Comparison of ENCODE assay signal across 28 cellular contexts in genomic region chr1:82807563-82807962, GRCh38.
"Had no signal": no experiment of that assay in that cellular context is flagged by ENCODE, and none has a peak within 500 bp of the region (broad histone marks: within the 10 kb centered on the region; RNA-seq: fewer than 3 reads in every experiment).

No MANE protein-coding gene starts in this region.

- H3K9me3 ChIP-seq: stomach, suprapubic skin, testis, thoracic aorta, thyroid gland, tibial artery, tibial nerve, transverse colon, upper lobe of left lung, upper lobe of right lung, uterus, vagina had no signal

- H3K4me3 Mint-ChIP-seq: stimulated activated effector memory CD8-positive, alpha-beta T cell treated with anti-CD3 and anti-CD28 coated beads, Interleukin-12 subunit alpha, Interleukin-12 subunit beta, amount 100 ng/mL, for 72 hours; stimulated activated memory B cell treated with anti-CD40 and anti-IgM and Interleukin-4, amounts not matched to agents 10 μg/mL and 1 μg/mL and 100 μg/mL, for 72 hours; stimulated activated naive B cell treated with anti-CD40 and anti-IgM and Interleukin-4, amounts not matched to agents 10 μg/mL and 1 μg/mL and 100 μg/mL, for 72 hours; stimulated activated naive CD8-positive, alpha-beta T cell treated with anti-CD3 and anti-CD28 coated beads, Interleukin-15, amount 100 ng/mL, for 72 hours; stimulated activated naive CD8-positive, alpha-beta T cell treated with anti-CD3 and anti-CD28 coated beads, Interleukin-15, Interleukin-2, amounts not matched to agents 100 ng/mL and 50 ng/mL, for 24 hours; type B pancreatic cell had no signal

- H3K9me3 Mint-ChIP-seq: stimulated activated memory B cell treated with anti-CD40 and anti-IgM and Interleukin-4, amounts not matched to agents 10 μg/mL and 1 μg/mL and 100 μg/mL, for 72 hours; stimulated activated naive B cell treated with anti-CD40 and anti-IgM and Interleukin-4, amounts not matched to agents 10 μg/mL and 1 μg/mL and 100 μg/mL, for 72 hours; stimulated activated naive CD8-positive, alpha-beta T cell treated with anti-CD3 and anti-CD28 coated beads, Interleukin-15, amount 100 ng/mL, for 72 hours; stimulated activated naive CD8-positive, alpha-beta T cell treated with anti-CD3 and anti-CD28 coated beads, Interleukin-15, Interleukin-2, amounts not matched to agents 100 ng/mL and 50 ng/mL, for 24 hours; type B pancreatic cell had no signal

- H3K4me1 ChIP-seq: stomach, suprapubic skin, testis, thyroid gland, tibial artery, tibial nerve, transverse colon, upper lobe of left lung, upper lobe of right lung, uterus, vagina had no signal

- H3K4me3 ChIP-seq: stomach, suprapubic skin, testis, thoracic aorta, thyroid gland, tibial artery, tibial nerve, transverse colon, upper lobe of left lung, upper lobe of right lung, uterus, vagina had no signal

- H3K27ac ChIP-seq: stomach, suprapubic skin, testis, thoracic aorta, thyroid gland, tibial artery, tibial nerve, transverse colon, upper lobe of left lung, upper lobe of right lung, uterus, vagina had no signal

- H3K36me3 Mint-ChIP-seq: stimulated activated effector memory CD8-positive, alpha-beta T cell treated with anti-CD3 and anti-CD28 coated beads, Interleukin-12 subunit alpha, Interleukin-12 subunit beta, amount 100 ng/mL, for 72 hours; stimulated activated memory B cell treated with anti-CD40 and anti-IgM and Interleukin-4, amounts not matched to agents 10 μg/mL and 1 μg/mL and 100 μg/mL, for 72 hours; stimulated activated naive B cell treated with anti-CD40 and anti-IgM and Interleukin-4, amounts not matched to agents 10 μg/mL and 1 μg/mL and 100 μg/mL, for 72 hours; type B pancreatic cell had no signal

- H3K27ac Mint-ChIP-seq: stimulated activated effector memory CD8-positive, alpha-beta T cell treated with anti-CD3 and anti-CD28 coated beads, Interleukin-12 subunit alpha, Interleukin-12 subunit beta, amount 100 ng/mL, for 72 hours; stimulated activated memory B cell treated with anti-CD40 and anti-IgM and Interleukin-4, amounts not matched to agents 10 μg/mL and 1 μg/mL and 100 μg/mL, for 72 hours; stimulated activated naive B cell treated with anti-CD40 and anti-IgM and Interleukin-4, amounts not matched to agents 10 μg/mL and 1 μg/mL and 100 μg/mL, for 72 hours; stimulated activated naive CD8-positive, alpha-beta T cell treated with anti-CD3 and anti-CD28 coated beads, Interleukin-15, amount 100 ng/mL, for 72 hours; stimulated activated naive CD8-positive, alpha-beta T cell treated with anti-CD3 and anti-CD28 coated beads, Interleukin-15, Interleukin-2, amounts not matched to agents 100 ng/mL and 50 ng/mL, for 24 hours; type B pancreatic cell had no signal

- DNase-seq: stimulated activated CD4-positive, alpha-beta T cell treated with anti-CD3 and anti-CD28 coated beads, Interleukin-2, amount 100 ng/mL, for 48 hours; stimulated activated CD4-positive, alpha-beta T cell treated with anti-CD3 and anti-CD28 coated beads, Interleukin-4, amount 100 ng/mL, for 1 hour; stimulated activated CD4-positive, alpha-beta T cell treated with anti-CD3 and anti-CD28 coated beads, Interleukin-4, amount 100 ng/mL, for 24 hours; stimulated activated CD4-positive, alpha-beta T cell treated with anti-CD3 and anti-CD28 coated beads, Interleukin-4, amount 100 ng/mL, for 4 hours; stimulated activated CD8-positive, alpha-beta memory T cell treated with anti-CD3 and anti-CD28 coated beads, Interleukin-4, amount 100 ng/mL, for 48 hours; stimulated activated naive B cell treated with anti-CD40 and anti-IgM and Interleukin-4, amounts not matched to agents 10 μg/mL and 1 μg/mL and 100 μg/mL, for 72 hours; stimulated activated naive CD4-positive, alpha-beta T cell; stimulated activated naive CD4-positive, alpha-beta T cell treated with Interleukin-2 at 50 U/mL for 16 hours; stimulated activated naive CD8-positive, alpha-beta T cell treated with anti-CD3 and anti-CD28 coated beads, Interleukin-15, amount 100 ng/mL, for 72 hours; stimulated activated naive CD8-positive, alpha-beta T cell treated with anti-CD3 and anti-CD28 coated beads, Interleukin-15, Interleukin-2, amounts not matched to agents 100 U/mL and 50 U/mL, for 24 hours; stomach; substantia nigra; testis; thyroid gland; tibial artery; transverse colon; trophoblast cell; upper lobe of left lung; upper lobe of right lung; uterus had no signal

- H3K4me1 Mint-ChIP-seq: stimulated activated effector memory CD8-positive, alpha-beta T cell treated with anti-CD3 and anti-CD28 coated beads, Interleukin-12 subunit alpha, Interleukin-12 subunit beta, amount 100 ng/mL, for 72 hours; stimulated activated memory B cell treated with anti-CD40 and anti-IgM and Interleukin-4, amounts not matched to agents 10 μg/mL and 1 μg/mL and 100 μg/mL, for 72 hours; stimulated activated naive B cell treated with anti-CD40 and anti-IgM and Interleukin-4, amounts not matched to agents 10 μg/mL and 1 μg/mL and 100 μg/mL, for 72 hours; stimulated activated naive CD8-positive, alpha-beta T cell treated with anti-CD3 and anti-CD28 coated beads, Interleukin-15, amount 100 ng/mL, for 72 hours had no signal

- H3K36me3 ChIP-seq: stomach, suprapubic skin, thoracic aorta, thyroid gland, tibial artery, tibial nerve, transverse colon, upper lobe of left lung, upper lobe of right lung, uterus, vagina had no signal

- H3K27me3 Mint-ChIP-seq: stimulated activated memory B cell treated with anti-CD40 and anti-IgM and Interleukin-4, amounts not matched to agents 10 μg/mL and 1 μg/mL and 100 μg/mL, for 72 hours; stimulated activated naive B cell treated with anti-CD40 and anti-IgM and Interleukin-4, amounts not matched to agents 10 μg/mL and 1 μg/mL and 100 μg/mL, for 72 hours; stimulated activated naive CD8-positive, alpha-beta T cell treated with anti-CD3 and anti-CD28 coated beads, Interleukin-15, Interleukin-2, amounts not matched to agents 100 ng/mL and 50 ng/mL, for 24 hours had no signal

- H3K27me3 ChIP-seq: stomach, suprapubic skin, testis, thyroid gland, tibial artery, tibial nerve, transverse colon, upper lobe of left lung, upper lobe of right lung, uterus, vagina had no signal
